ENCODE assay signal across 8 cellular contexts in genomic region chr22:39496131-39496838, GRCh38. TPM values are rescaled to one million over a fixed set of nuclear protein-coding genes. Genes with fewer than 3 reads are reported as not detected.
DNase-seq lines count a peak whose midpoint lies in the region; TF ChIP-seq lines count a peak whose summit lies in the region.

No MANE protein-coding gene starts in this region.

- DNase-seq in BE2C (peak; percentile 81), HAP-1 (ENCODE audit: low spot score in 2 of 2) (peak; percentile 63 to 85), OCI-LY7 (ENCODE audit: low spot score) (peak; percentile 71), fibroblast of peridontal ligament (ENCODE audit: extremely low read depth) (peak; percentile 64), neural progenitor cell (ENCODE audit: low spot score) (peak; percentile 92), tibial artery (peak; percentile 72 to 83)
- DNase-seq in activated T-cell treated with anti-CD3 and anti-CD28 coated beads, Interleukin-2, amount 50 U/mL, for 24 hours, result peak; percentile 73
- DNase-seq in effector CD8-positive, alpha-beta T cell (lab: John Stamatoyannopoulos, UW), result no peak

- no peak overlapping the region for H3K9ac ChIP-seq in neural progenitor cell

- CTCF ChIA-PET in OCI-LY7 (lab: Charles Lee; ENCODE audit: unreplicated experiment), result interaction anchor here (1.0 to 1.6 kb wide), 3 partner anchors 27 to 34 kb away, joined by 3 to 17 read pairs (median 4); no protein-coding TSS in a partner anchor

- H4K20me1 ChIP-seq in OCI-LY7 (ENCODE audit: insufficient read depth, low read length), result no peaks in the 10 kb centered on the region
- H4K20me1 ChIP-seq in neural progenitor cell (ENCODE audit: low read depth), result no peaks in the 10 kb centered on the region

- no peak overlapping the region for H3K4me2 ChIP-seq in OCI-LY7 (ENCODE audit: low read length)
- peak overlapping the region; percentile 20 for H3K4me2 ChIP-seq in neural progenitor cell

- H3K4me3 ChIP-seq in BE2C (ENCODE audit: low read depth, low read length) (no peak overlapping the region), HAP-1 (no peak overlapping the region), OCI-LY7 (ENCODE audit: low read depth, low read length, poor library complexity, severe bottlenecking) (no peak overlapping the region), neural progenitor cell (no peak overlapping the region), tibial artery (no peak overlapping the region)

- no peak overlapping the region for H3K27ac ChIP-seq in OCI-LY7 (ENCODE audit: low read depth, low read length, poor library complexity, severe bottlenecking)
- no peak overlapping the region for H3K27ac ChIP-seq in neural progenitor cell
- H3K27ac ChIP-seq in tibial artery, result no peak overlapping the region

- BruUV-seq in OCI-LY7 (replicated peaks; lab: Mats Ljungman, UMichigan), result no TSS peak

- H3K27ac Mint-ChIP-seq in activated T-cell treated with anti-CD3 and anti-CD28 coated beads, Interleukin-2, amount 50 U/mL, for 24 hours, result no peak overlapping the region
- H3K27ac Mint-ChIP-seq in neural progenitor cell, result peak overlapping the region; percentile 53

- peak; percentile 94 for TF ChIP-seq CTCF in BE2C (IDR thresholded peaks at IDR 0.05; ENCODE audit: low read depth, low read length)
- TF ChIP-seq CTCF in OCI-LY7 (conservative IDR thresholded peaks at IDR 0.05; ENCODE audit: low read length), result peak; percentile 93
- TF ChIP-seq CTCF in neural progenitor cell (IDR thresholded peaks at IDR 0.05), result peak; percentile 74
- peak; percentile 69 to 77 for TF ChIP-seq CTCF in tibial artery (IDR thresholded peaks at IDR 0.05)

- no peaks in the 10 kb centered on the region for H3K36me3 ChIP-seq in BE2C
- H3K36me3 ChIP-seq in HAP-1 (replicated peaks), result no peaks in the 10 kb centered on the region
- H3K36me3 ChIP-seq in OCI-LY7 (ENCODE audit: insufficient read depth, low read length), result peaks cover 4% of the 10 kb centered on the region; the same call in 1 of the 2 replicates
- H3K36me3 ChIP-seq in neural progenitor cell, result no peaks in the 10 kb centered on the region
- H3K36me3 ChIP-seq in tibial artery, result no peaks in the 10 kb centered on the region

- H3K27me3 ChIP-seq in BE2C (no peaks in the 10 kb centered on the region), HAP-1 (ENCODE audit: low read depth) (no peaks in the 10 kb centered on the region; the same call in 1 of the 2 replicates), neural progenitor cell (peaks cover 18% of the 10 kb centered on the region), tibial artery (peaks cover 0 to 7% of the 10 kb centered on the region in 2 donors)

- H3K9me3 Mint-ChIP-seq in activated T-cell treated with anti-CD3 and anti-CD28 coated beads, Interleukin-2, amount 50 U/mL, for 24 hours, result no peaks in the 10 kb centered on the region
- no peaks in the 10 kb centered on the region for H3K9me3 Mint-ChIP-seq in neural progenitor cell

- H3K4me1 Mint-ChIP-seq in activated T-cell treated with anti-CD3 and anti-CD28 coated beads, Interleukin-2, amount 50 U/mL, for 24 hours (ENCODE audit: low read depth), result peaks cover 7% of the 10 kb centered on the region
- peaks cover 38% of the 10 kb centered on the region for H3K4me1 Mint-ChIP-seq in neural progenitor cell

- H3K9me3 ChIP-seq in BE2C (no peaks in the 10 kb centered on the region), HAP-1 (no peaks in the 10 kb centered on the region), OCI-LY7 (ENCODE audit: low read length) (no peaks in the 10 kb centered on the region), neural progenitor cell (ENCODE audit: low read depth) (no peaks in the 10 kb centered on the region), tibial artery (no peaks in the 10 kb centered on the region)

- peaks cover 20% of the 10 kb centered on the region for H3K4me1 ChIP-seq in BE2C
- H3K4me1 ChIP-seq in HAP-1, result no peaks in the 10 kb centered on the region
- H3K4me1 ChIP-seq in OCI-LY7 (ENCODE audit: insufficient read depth, low read length, poor library complexity, severe bottlenecking), result peaks cover 15% of the 10 kb centered on the region
- peaks cover 28% of the 10 kb centered on the region for H3K4me1 ChIP-seq in neural progenitor cell
- peaks cover 0 to 7% (median 5%) of the 10 kb centered on the region in 4 donors for H3K4me1 ChIP-seq in tibial artery

- in situ Hi-C loops in HAP-1 (cut with MboI; ENCODE audit: low sequenced_read_pairs), result no loop called here

- no peaks in the 10 kb centered on the region for H3K36me3 Mint-ChIP-seq in activated T-cell treated with anti-CD3 and anti-CD28 coated beads, Interleukin-2, amount 50 U/mL, for 24 hours (ENCODE audit: low read depth)
- no peaks in the 10 kb centered on the region for H3K36me3 Mint-ChIP-seq in neural progenitor cell

- intact Hi-C loops in OCI-LY7 (cut with micrococcal nuclease; ENCODE audit: unreplicated experiment) (no loop called here), tibial artery (cut with DNase I; ENCODE audit: low total_unique reads) (no loop called here)

- POLR2A ChIA-PET in OCI-LY7 (lab: Charles Lee), result interaction anchor here (1.1 kb wide), 1 partner anchor 33 kb away, joined by 3 read pairs; no protein-coding TSS in a partner anchor

- H3F3A ChIP-seq in neural progenitor cell (ENCODE audit: low read depth), result peaks cover 28% of the 10 kb centered on the region

- no peaks in the 10 kb centered on the region for H3K27me3 Mint-ChIP-seq in activated T-cell treated with anti-CD3 and anti-CD28 coated beads, Interleukin-2, amount 50 U/mL, for 24 hours
- peaks cover 7% of the 10 kb centered on the region for H3K27me3 Mint-ChIP-seq in neural progenitor cell (ENCODE audit: insufficient read depth, low read depth)

- no peaks in the 10 kb centered on the region for H3K9me2 ChIP-seq in OCI-LY7 (ENCODE audit: insufficient read depth, low read length)

- no peaks in the 10 kb centered on the region for H3K79me2 ChIP-seq in OCI-LY7 (ENCODE audit: insufficient read depth, low read depth, low read length)
- no peaks in the 10 kb centered on the region for H3K79me2 ChIP-seq in neural progenitor cell (ENCODE audit: low read depth)

- H3K4me3 Mint-ChIP-seq in activated T-cell treated with anti-CD3 and anti-CD28 coated beads, Interleukin-2, amount 50 U/mL, for 24 hours, result no peak overlapping the region
- H3K4me3 Mint-ChIP-seq in neural progenitor cell, result peak overlapping the region; percentile 38

- H2AFZ ChIP-seq in OCI-LY7 (ENCODE audit: low read length), result no peak overlapping the region
- no peak overlapping the region for H2AFZ ChIP-seq in neural progenitor cell (replicated peaks)

RNA-seq across cellular contexts. Expression of gene MIEF1, which starts 5.8 kb away (rescaled TPM):
- 117 TPM for polyA plus RNA-seq in BE2C (2012; ENCODE audit: insufficient read depth, insufficient read length, low read depth)
- total RNA-seq in OCI-LY7 (2014; rRNA removed; shearing (Covaris generic)), result 32.5 and 34.1 TPM in 2 replicates
- 51.9 and 55.0 TPM in 2 replicates for total RNA-seq in OCI-LY7 (2022)
- 22.0 and 32.7 TPM in 2 replicates for total RNA-seq in neural progenitor cell (ENCODE audit: low replicate concordance)

RNA-seq across cellular contexts. Expression of gene ATF4, which starts 24.1 kb away (rescaled TPM):
- polyA plus RNA-seq in BE2C (2012; ENCODE audit: insufficient read depth, insufficient read length, low read depth), result 1,602 TPM
- total RNA-seq in OCI-LY7 (2014; rRNA removed; shearing (Covaris generic)), result 716 and 720 TPM in 2 replicates
- total RNA-seq in OCI-LY7 (2022) (732 and 779 TPM in 2 replicates), neural progenitor cell (ENCODE audit: low replicate concordance) (189 and 230 TPM in 2 replicates)

RNA-seq across cellular contexts. Expression of gene RPS19BP1, which starts 36.3 kb away (rescaled TPM):
- 624 TPM for polyA plus RNA-seq in BE2C (2012; ENCODE audit: insufficient read depth, insufficient read length, low read depth)
- 148 and 185 TPM in 2 replicates for total RNA-seq in OCI-LY7 (2014; rRNA removed; shearing (Covaris generic))
- total RNA-seq in OCI-LY7 (2022), result 78.6 and 88.1 TPM in 2 replicates
- total RNA-seq in neural progenitor cell (ENCODE audit: low replicate concordance), result 27.7 and 68.3 TPM in 2 replicates

RNA-seq across cellular contexts. Expression of gene MGAT3, which starts 39.5 kb away (rescaled TPM):
- polyA plus RNA-seq in BE2C (2012; ENCODE audit: insufficient read depth, insufficient read length, low read depth), result 10.8 TPM
- 15.4 and 16.3 TPM in 2 replicates for total RNA-seq in OCI-LY7 (2014; rRNA removed; shearing (Covaris generic))
- total RNA-seq in OCI-LY7 (2022) (34.1 and 44.3 TPM in 2 replicates), neural progenitor cell (ENCODE audit: low replicate concordance) (7.5 and 18.5 TPM in 2 replicates)
